32 cellular contexts compared by ENCODE assay signal in genomic region chr2:5227062-5227699, GRCh38.
A peak's percentile ranks its signal among the peaks of the same experiment; 100 is the strongest.
DNase-seq lines count a peak whose midpoint lies in the region; ATAC-seq and TF ChIP-seq lines count a peak whose summit lies in the region.
"Had no signal": no experiment of that assay in that cellular context is flagged by ENCODE, and none has a peak within 500 bp of the region (broad histone marks: within the 10 kb centered on the region; RNA-seq: fewer than 3 reads in every experiment).

No MANE protein-coding gene starts in this region.

- H3K9me3 ChIP-seq in HEK293 (ENCODE audit: control insufficient read depth, insufficient read depth, low read depth, low read length): no peaks in the 10 kb centered on the region
- H3K9me3 ChIP-seq: adrenal gland, breast epithelium, Caco-2, left lung, psoas muscle, upper lobe of left lung had no signal

- TF ChIP-seq CTCF in HEK293 (tag by site-specific recombination; IDR thresholded peaks at IDR 0.05) (no peak), astrocyte of the cerebellum (IDR thresholded peaks at IDR 0.05; ENCODE audit: low read depth, low read length, missing control alignments) (no peak), glutamatergic neuron (IDR thresholded peaks at IDR 0.05; ENCODE audit: partially characterized antibody, unreplicated experiment) (no peak)

- peak; percentile 46 for DNase-seq in astrocyte of the cerebellum (ENCODE audit: low read depth)
- DNase-seq in glutamatergic neuron: no peak
- peak; percentile 23 for DNase-seq in skeletal muscle cell (ENCODE audit: low read depth)
- no peak for DNase-seq in activated CD8-positive, alpha-beta T cell treated with anti-CD3 and anti-CD28 coated beads, Interleukin-2, amount 10 ng/mL, durations not matched to agents 7 days and 5 days
- DNase-seq in NCI-H82 (lab: John Stamatoyannopoulos, UW): no peak
- DNase-seq: activated CD4-positive, alpha-beta memory T cell treated with anti-CD3 and anti-CD28 coated beads, Interleukin-2, amount 10 ng/mL, durations not matched to agents 7 days and 5 days; activated CD8-positive, alpha-beta memory T cell treated with anti-CD3 and anti-CD28 coated beads, Interleukin-2, amount 50 U/mL, for 48 hours; activated naive CD4-positive, alpha-beta T cell treated with anti-CD3 and anti-CD28 coated beads, Interleukin-2, amount 10 ng/mL, durations not matched to agents 7 days and 5 days; adrenal gland; Caco-2; DMS79; GF-D8; H7; immature natural killer cell; left lung; mesenchymal stem cell; NCI-H1417; NCI-H2029 treated with DMSO at 0.1 percent for 48 hours; NCI-H226; NCI-H526 treated with DMSO at 0.1 percent for 48 hours; psoas muscle; SIG-M5; substantia nigra; upper lobe of left lung had no signal

- H3K4me1 ChIP-seq in HEK293 (ENCODE audit: control insufficient read depth, insufficient read depth, low read length): no peaks in the 10 kb centered on the region
- H3K4me1 ChIP-seq: adrenal gland, breast epithelium, Caco-2, left lung, psoas muscle, upper lobe of left lung had no signal

- no peak for ATAC-seq in GM21737 (IDR thresholded peaks at IDR 0.05; ENCODE audit: unreplicated experiment)
- ATAC-seq in activated CD8-positive, alpha-beta T cell treated with anti-CD3 and anti-CD28 coated beads, Interleukin-2, amount 10 ng/mL, durations not matched to agents 7 days and 5 days: no peak
- no peak for ATAC-seq in GM21526 (IDR thresholded peaks at IDR 0.05; ENCODE audit: low FRiP score, unreplicated experiment)
- ATAC-seq: left lung; psoas muscle; stimulated activated memory B cell treated with anti-CD40 and anti-IgM and Interleukin-4, amounts not matched to agents 10 μg/mL and 1 μg/mL and 100 μg/mL, for 72 hours had no signal

- CTCF ChIA-PET in HEK293 (lab: Yijun Ruan, JAX): no interaction called here
- CTCF ChIA-PET in activated CD8-positive, alpha-beta T cell treated with anti-CD3 and anti-CD28 coated beads, Interleukin-2, amount 10 ng/mL, durations not matched to agents 7 days and 5 days (lab: Charles Lee): no interaction called here

- no peak overlapping the region for H3K4me3 ChIP-seq in HEK293 (ENCODE audit: low read depth, low read length)
- no peak overlapping the region for H3K4me3 ChIP-seq in astrocyte of the cerebellum (ENCODE audit: low read depth, low read length)
- no peak overlapping the region for H3K4me3 ChIP-seq in skeletal muscle cell (ENCODE audit: low read depth, low read length)
- H3K4me3 ChIP-seq: adrenal gland, breast epithelium, left lung, psoas muscle, upper lobe of left lung had no signal

- H3K4me3 Mint-ChIP-seq in glutamatergic neuron (ENCODE audit: unreplicated experiment): no peak overlapping the region
- no peak overlapping the region for H3K4me3 Mint-ChIP-seq in activated CD8-positive, alpha-beta T cell treated with anti-CD3 and anti-CD28 coated beads, Interleukin-2, amount 10 ng/mL, durations not matched to agents 7 days and 5 days
- H3K4me3 Mint-ChIP-seq: activated CD4-positive, alpha-beta memory T cell treated with anti-CD3 and anti-CD28 coated beads, Interleukin-2, amount 10 ng/mL, durations not matched to agents 7 days and 5 days; activated naive CD4-positive, alpha-beta T cell treated with anti-CD3 and anti-CD28 coated beads, Interleukin-2, amount 10 ng/mL, durations not matched to agents 7 days and 5 days; immature natural killer cell; neural crest cell; stimulated activated memory B cell treated with anti-CD40 and anti-IgM and Interleukin-4, amounts not matched to agents 10 μg/mL and 1 μg/mL and 100 μg/mL, for 72 hours had no signal

- H3K4me1 Mint-ChIP-seq in glutamatergic neuron (ENCODE audit: low read depth, unreplicated experiment): peaks cover 25% of the 10 kb centered on the region
- H3K4me1 Mint-ChIP-seq in activated CD8-positive, alpha-beta T cell treated with anti-CD3 and anti-CD28 coated beads, Interleukin-2, amount 10 ng/mL, durations not matched to agents 7 days and 5 days (ENCODE audit: low read depth): no peaks in the 10 kb centered on the region
- H3K4me1 Mint-ChIP-seq: activated CD4-positive, alpha-beta memory T cell treated with anti-CD3 and anti-CD28 coated beads, Interleukin-2, amount 10 ng/mL, durations not matched to agents 7 days and 5 days; activated naive CD4-positive, alpha-beta T cell treated with anti-CD3 and anti-CD28 coated beads, Interleukin-2, amount 10 ng/mL, durations not matched to agents 7 days and 5 days; immature natural killer cell; neural crest cell; stimulated activated memory B cell treated with anti-CD40 and anti-IgM and Interleukin-4, amounts not matched to agents 10 μg/mL and 1 μg/mL and 100 μg/mL, for 72 hours had no signal

- no peaks in the 10 kb centered on the region for H3K36me3 ChIP-seq in HEK293 (ENCODE audit: control insufficient read depth in 2 of 2, insufficient read depth in 1 of 2, low read length in 2 of 2)
- H3K36me3 ChIP-seq: adrenal gland, breast epithelium, left lung, upper lobe of left lung had no signal

- no peaks in the 10 kb centered on the region for H3K36me3 Mint-ChIP-seq in glutamatergic neuron (ENCODE audit: unreplicated experiment)
- no peaks in the 10 kb centered on the region for H3K36me3 Mint-ChIP-seq in activated CD8-positive, alpha-beta T cell treated with anti-CD3 and anti-CD28 coated beads, Interleukin-2, amount 10 ng/mL, durations not matched to agents 7 days and 5 days (ENCODE audit: low read depth)
- H3K36me3 Mint-ChIP-seq: activated naive CD4-positive, alpha-beta T cell treated with anti-CD3 and anti-CD28 coated beads, Interleukin-2, amount 10 ng/mL, durations not matched to agents 7 days and 5 days; immature natural killer cell; stimulated activated memory B cell treated with anti-CD40 and anti-IgM and Interleukin-4, amounts not matched to agents 10 μg/mL and 1 μg/mL and 100 μg/mL, for 72 hours had no signal

- peaks cover 4% of the 10 kb centered on the region for H3K27me3 Mint-ChIP-seq in glutamatergic neuron (ENCODE audit: unreplicated experiment)
- H3K27me3 Mint-ChIP-seq in activated CD8-positive, alpha-beta T cell treated with anti-CD3 and anti-CD28 coated beads, Interleukin-2, amount 10 ng/mL, durations not matched to agents 7 days and 5 days (ENCODE audit: low read depth): no peaks in the 10 kb centered on the region
- H3K27me3 Mint-ChIP-seq: activated CD4-positive, alpha-beta memory T cell treated with anti-CD3 and anti-CD28 coated beads, Interleukin-2, amount 10 ng/mL, durations not matched to agents 7 days and 5 days; activated naive CD4-positive, alpha-beta T cell treated with anti-CD3 and anti-CD28 coated beads, Interleukin-2, amount 10 ng/mL, durations not matched to agents 7 days and 5 days; stimulated activated memory B cell treated with anti-CD40 and anti-IgM and Interleukin-4, amounts not matched to agents 10 μg/mL and 1 μg/mL and 100 μg/mL, for 72 hours had no signal

- POLR2A ChIA-PET in HEK293 (lab: Yijun Ruan, JAX): no interaction called here
- POLR2A ChIA-PET in activated CD8-positive, alpha-beta T cell treated with anti-CD3 and anti-CD28 coated beads, Interleukin-2, amount 10 ng/mL, durations not matched to agents 7 days and 5 days (lab: Charles Lee): no interaction called here

- peaks cover 6% of the 10 kb centered on the region for H3K9me3 Mint-ChIP-seq in glutamatergic neuron (ENCODE audit: unreplicated experiment)
- peaks cover 11% of the 10 kb centered on the region for H3K9me3 Mint-ChIP-seq in activated CD8-positive, alpha-beta T cell treated with anti-CD3 and anti-CD28 coated beads, Interleukin-2, amount 10 ng/mL, durations not matched to agents 7 days and 5 days (ENCODE audit: insufficient read depth)
- H3K9me3 Mint-ChIP-seq: stimulated activated memory B cell treated with anti-CD40 and anti-IgM and Interleukin-4, amounts not matched to agents 10 μg/mL and 1 μg/mL and 100 μg/mL, for 72 hours had no signal

- H3K27ac Mint-ChIP-seq in glutamatergic neuron (ENCODE audit: unreplicated experiment): peak overlapping the region; percentile 76
- H3K27ac Mint-ChIP-seq in activated CD8-positive, alpha-beta T cell treated with anti-CD3 and anti-CD28 coated beads, Interleukin-2, amount 10 ng/mL, durations not matched to agents 7 days and 5 days: no peak overlapping the region
- H3K27ac Mint-ChIP-seq: activated CD4-positive, alpha-beta memory T cell treated with anti-CD3 and anti-CD28 coated beads, Interleukin-2, amount 10 ng/mL, durations not matched to agents 7 days and 5 days; activated naive CD4-positive, alpha-beta T cell treated with anti-CD3 and anti-CD28 coated beads, Interleukin-2, amount 10 ng/mL, durations not matched to agents 7 days and 5 days; immature natural killer cell; stimulated activated memory B cell treated with anti-CD40 and anti-IgM and Interleukin-4, amounts not matched to agents 10 μg/mL and 1 μg/mL and 100 μg/mL, for 72 hours had no signal

- H3K27ac ChIP-seq in HEK293 (ENCODE audit: extremely low read depth, low read depth, low read length): no peak overlapping the region
- H3K27ac ChIP-seq: adrenal gland, C4-2B, HL-60, left lung, psoas muscle, upper lobe of left lung had no signal

- in situ Hi-C loops in astrocyte of the cerebellum (cut with HindIII; ENCODE audit: low sequenced_read_pairs): no loop called here

TF ChIP-seq in HEK293, 187 proteins besides CTCF, POLR2A, EP300 and RAD21 (continues in another document):
- TF ChIP-seq KLF16 (tag by site-specific recombination; IDR thresholded peaks at IDR 0.05) (no peak), ZNF654 (tag by site-specific recombination; IDR thresholded peaks at IDR 0.05; ENCODE audit: low read depth) (no peak), MEIS1 (CRISPR knock-in tag; IDR thresholded peaks at IDR 0.05; ENCODE audit: borderline replicate concordance) (no peak)

Comparison
In these comparisons a context has a peak if more than half of its experiments do, and no peak if none do; other contexts are left out.
1. DNase-seq: peak in astrocyte of the cerebellum (single experiment) and skeletal muscle cell (single experiment); none in glutamatergic neuron (single experiment), activated CD8-positive, alpha-beta T cell treated with anti-CD3 and anti-CD28 coated beads, Interleukin-2, amount 10 ng/mL, durations not matched to agents 7 days and 5 days (single experiment) and NCI-H82 (single experiment).